8 cellular contexts compared by ENCODE assay signal in the genomic region with DNA sequence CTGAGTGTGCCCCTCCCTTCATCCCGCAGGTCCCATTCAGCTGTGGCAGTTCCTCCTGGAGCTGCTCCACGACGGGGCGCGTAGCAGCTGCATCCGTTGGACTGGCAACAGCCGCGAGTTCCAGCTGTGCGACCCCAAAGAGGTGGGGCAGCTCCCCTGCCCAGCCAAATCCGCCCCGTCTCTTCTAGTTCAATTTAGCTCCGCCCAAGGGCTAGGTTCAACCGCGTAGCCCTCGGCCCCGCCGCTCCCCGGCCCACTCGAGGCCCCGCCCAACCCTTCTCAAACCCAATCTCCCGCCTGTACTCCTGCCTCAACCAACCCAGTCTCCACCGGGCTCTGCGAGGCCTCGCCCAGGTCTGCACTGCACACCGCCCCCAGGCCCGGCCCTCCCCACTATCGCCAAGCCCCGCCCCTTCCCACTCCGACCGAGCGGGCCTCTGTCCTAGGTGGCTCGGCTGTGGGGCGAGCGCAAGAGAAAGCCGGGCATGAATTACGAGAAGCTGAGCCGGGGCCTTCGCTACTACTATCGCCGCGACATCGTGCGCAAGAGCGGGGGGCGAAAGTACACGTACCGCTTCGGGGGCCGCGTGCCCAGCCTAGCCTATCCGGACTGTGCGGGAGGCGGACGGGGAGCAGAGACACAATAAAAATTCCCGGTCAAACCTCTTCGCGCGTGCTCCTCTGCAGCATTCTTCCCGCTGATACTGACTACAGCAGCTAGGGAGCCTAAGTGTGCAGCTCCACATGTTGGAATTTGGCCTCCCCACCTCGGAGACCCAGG. TPM values are rescaled to one million over a fixed set of nuclear protein-coding genes. Genes with fewer than 3 reads are reported as not detected.
DNase-seq lines count a peak whose midpoint lies in the region; ATAC-seq and TF ChIP-seq lines count a peak whose summit lies in the region.

No MANE protein-coding gene starts in this region.

- H3K27me3 Mint-ChIP-seq in nephron progenitor cell (ENCODE audit: low read depth, poor library complexity), result peaks cover 7% of the 10 kb centered on the region

- TF ChIP-seq CTCF in RWPE2 (IDR thresholded peaks at IDR 0.05; ENCODE audit: poor library complexity, severe bottlenecking) (no peak), fibroblast of the aortic adventitia (IDR thresholded peaks at IDR 0.05; ENCODE audit: insufficient read depth, low read length) (peak; percentile 22), nephron progenitor cell (IDR thresholded peaks at IDR 0.05) (no peak)

- peak overlapping the region; percentile 94 for H3K27ac Mint-ChIP-seq in nephron progenitor cell

- H3F3A ChIP-seq in GM23248 (ENCODE audit: insufficient read depth), result 0 out of 2 replicates have a peak, but pooled peaks cover 6% of the 10 kb centered on the region

- peak overlapping the region; percentile 73 for H3K4me3 ChIP-seq in GM23248
- H3K4me3 ChIP-seq in RWPE2 (ENCODE audit: severe bottlenecking), result peak overlapping the region; percentile 48
- peak overlapping the region; percentile 65 for H3K4me3 ChIP-seq in fibroblast of the aortic adventitia (ENCODE audit: low read depth, low read length)

- H3K27ac ChIP-seq in GM23248 (0 out of 2 replicates have a peak overlapping the region, but pooled peaks have one; percentile 25), RWPE2 (ENCODE audit: poor library complexity, severe bottlenecking) (peak overlapping the region; percentile 67)

- H3K79me2 ChIP-seq in GM23248 (ENCODE audit: insufficient read depth), result peaks cover 13% of the 10 kb centered on the region

- H3K4me3 Mint-ChIP-seq in nephron progenitor cell, result peak overlapping the region; percentile 84

- H3K4me1 ChIP-seq in GM23248 (ENCODE audit: insufficient read depth) (peaks cover 3% of the 10 kb centered on the region), RWPE2 (ENCODE audit: insufficient read depth, poor library complexity, severe bottlenecking) (no peaks in the 10 kb centered on the region)

- H3K27me3 ChIP-seq in GM23248 (replicated peaks; ENCODE audit: insufficient read depth) (no peaks in the 10 kb centered on the region), RWPE2 (ENCODE audit: insufficient read depth, poor library complexity, severe bottlenecking) (no peaks in the 10 kb centered on the region)

- H3K36me3 Mint-ChIP-seq in nephron progenitor cell (ENCODE audit: low read depth), result no peaks in the 10 kb centered on the region

- in situ Hi-C loops in GM23248 (cut with MboI), result no loop called here

- H3K9me3 Mint-ChIP-seq in nephron progenitor cell, result no peaks in the 10 kb centered on the region

- peak overlapping the region; percentile 96 for H2AFZ ChIP-seq in GM23248

- H4K20me1 ChIP-seq in GM23248 (ENCODE audit: insufficient read depth), result no peaks in the 10 kb centered on the region

- peak overlapping the region; percentile 94 for H3K4me2 ChIP-seq in GM23248 (ENCODE audit: unreplicated experiment)

- H3K9ac ChIP-seq in GM23248, result peak overlapping the region; percentile 56

- ATAC-seq in RWPE2 (ENCODE audit: low read depth), result peak; percentile 85
- peak; percentile 91 for ATAC-seq in stimulated activated naive CD8-positive, alpha-beta T cell treated with anti-CD3 and anti-CD28 coated beads, Interleukin-15, Interleukin-2, amounts not matched to agents 100 U/mL and 50 U/mL, for 24 hours

- DNase-seq in DMS79 treated with DMSO at 0.1 percent for 48 hours (lab: John Stamatoyannopoulos, UW), result peak; percentile 93
- DNase-seq in GM23248, result peak; percentile 93
- peak; percentile 93 for DNase-seq in LoVo (ENCODE audit: low spot score)
- peak; percentile 98 for DNase-seq in RWPE2 (ENCODE audit: low spot score)
- DNase-seq in activated T-helper 9 cell treated with anti-CD3 and anti-CD28 coated beads, Interleukin-2, amount 50 U/mL, for 16 hours (ENCODE audit: low read depth), result peak; percentile 94
- DNase-seq in fibroblast of the aortic adventitia (ENCODE audit: low read depth), result peak; percentile 86
- peak; percentile 91 for DNase-seq in nephron progenitor cell
- DNase-seq in stimulated activated naive CD8-positive, alpha-beta T cell treated with anti-CD3 and anti-CD28 coated beads, Interleukin-15, Interleukin-2, amounts not matched to agents 100 U/mL and 50 U/mL, for 24 hours, result peak; percentile 97

- H3K9me2 ChIP-seq in GM23248 (ENCODE audit: insufficient read depth), result no peaks in the 10 kb centered on the region

- H3K36me3 ChIP-seq in GM23248 (ENCODE audit: low read depth), result no peaks in the 10 kb centered on the region
- peaks cover under 1% of the 10 kb centered on the region; the same call in 1 of the 2 replicates for H3K36me3 ChIP-seq in RWPE2 (ENCODE audit: low read depth)

- H3K4me1 Mint-ChIP-seq in nephron progenitor cell, result peaks cover 53% of the 10 kb centered on the region

- H3K9me3 ChIP-seq in GM23248 (ENCODE audit: low read depth) (no peaks in the 10 kb centered on the region), RWPE2 (ENCODE audit: severe bottlenecking) (no peaks in the 10 kb centered on the region)

- WGBS in GM23248 (ENCODE audit: low coverage in 1 of 2, low lambda C conversion rate in 2 of 2, missing lambda C conversion rate in 2 of 2), 2 experiments, result 1 to 2% methylated on average over 29 to 60 of the region's 60 CpGs

RNA-seq across cellular contexts. Expression of gene ETV2, which starts 2.9 kb away (rescaled TPM):
- total RNA-seq in GM23248 (2014; rRNA removed; shearing (Covaris generic)), result not detected in 2 replicates
- polyA plus RNA-seq in GM23248 (2016; fragmentation: Nextera tagmentation; extraction: Ambion mirVana), result 0.91 and 0.93 TPM in 2 replicates
- total RNA-seq in fibroblast of the aortic adventitia (ENCODE audit: low replicate concordance), result 0.81 and 1.6 TPM in 2 replicates

RNA-seq across cellular contexts. Expression of gene COX6B1, which starts 3.7 kb away (rescaled TPM):
- total RNA-seq in GM23248 (2014; rRNA removed; shearing (Covaris generic)), result 328 and 423 TPM in 2 replicates
- polyA plus RNA-seq in GM23248 (2016; fragmentation: Nextera tagmentation; extraction: Ambion mirVana), result 448 and 472 TPM in 2 replicates
- 104 and 327 TPM in 2 replicates for total RNA-seq in fibroblast of the aortic adventitia (ENCODE audit: low replicate concordance)

RNA-seq across cellular contexts. Expression of gene RBM42, which starts 15.6 kb away (rescaled TPM):
- total RNA-seq in GM23248 (2014; rRNA removed; shearing (Covaris generic)), result 57.3 and 74.7 TPM in 2 replicates
- 82.5 and 86.2 TPM in 2 replicates for polyA plus RNA-seq in GM23248 (2016; fragmentation: Nextera tagmentation; extraction: Ambion mirVana)
- 43.0 and 65.2 TPM in 2 replicates for total RNA-seq in fibroblast of the aortic adventitia (ENCODE audit: low replicate concordance)

RNA-seq across cellular contexts. Expression of gene UPK1A, which starts 21.9 kb away (rescaled TPM):
- total RNA-seq in GM23248 (2014; rRNA removed; shearing (Covaris generic)), result not detected in 2 replicates
- not detected in 2 replicates for polyA plus RNA-seq in GM23248 (2016; fragmentation: Nextera tagmentation; extraction: Ambion mirVana)
- not detected in 2 replicates for total RNA-seq in fibroblast of the aortic adventitia (ENCODE audit: low replicate concordance)

RNA-seq across cellular contexts. Expression of gene HAUS5, which starts 31.9 kb away (rescaled TPM):
- 8.5 and 10.1 TPM in 2 replicates for total RNA-seq in GM23248 (2014; rRNA removed; shearing (Covaris generic))
- 7.4 and 9.6 TPM in 2 replicates for polyA plus RNA-seq in GM23248 (2016; fragmentation: Nextera tagmentation; extraction: Ambion mirVana)
- 5.7 and 9.9 TPM in 2 replicates for total RNA-seq in fibroblast of the aortic adventitia (ENCODE audit: low replicate concordance)

Comparison
In these comparisons a context has a peak if more than half of its experiments do, and no peak if none do; other contexts are left out.
1. Peak in every context shown above with its lines: DNase-seq, ATAC-seq, H3K4me3 ChIP-seq and H3K27ac ChIP-seq.